22 cellular contexts compared by ENCODE assay signal in genomic region chr1:204563780-204564179, GRCh38. TPM values are rescaled to one million over a fixed set of nuclear protein-coding genes. Genes with fewer than 3 reads are reported as not detected.
DNase-seq lines count a peak whose midpoint lies in the region; ATAC-seq and TF ChIP-seq lines count a peak whose summit lies in the region.
"Had no signal": no experiment of that assay in that cellular context is flagged by ENCODE, and none has a peak within 500 bp of the region (broad histone marks: within the 10 kb centered on the region; RNA-seq: fewer than 3 reads in every experiment).

No MANE protein-coding gene starts in this region.

- H3K27ac Mint-ChIP-seq in MCF 10A (ENCODE audit: low read depth, unreplicated experiment) (peak overlapping the region; percentile 20), T-helper 17 cell (peak overlapping the region; percentile 94)
- H3K27ac Mint-ChIP-seq in effector memory CD8-positive, alpha-beta T cell: peak overlapping the region; percentile 66 to 86

- H3K36me3 Mint-ChIP-seq in MCF 10A (ENCODE audit: insufficient read depth, unreplicated experiment) (no peaks in the 10 kb centered on the region), T-helper 17 cell (ENCODE audit: low read depth) (peaks cover 15% of the 10 kb centered on the region)
- H3K36me3 Mint-ChIP-seq in effector memory CD8-positive, alpha-beta T cell (ENCODE audit: insufficient read depth): peaks cover 17% of the 10 kb centered on the region

- TF ChIP-seq POLR2A in breast epithelium (IDR thresholded peaks at IDR 0.05): no peak

- H3K4me3 Mint-ChIP-seq in MCF 10A (ENCODE audit: unreplicated experiment) (no peak overlapping the region), T-helper 17 cell (peak overlapping the region; percentile 49)
- H3K4me3 Mint-ChIP-seq in effector memory CD8-positive, alpha-beta T cell: no peak overlapping the region

- no peaks in the 10 kb centered on the region for H3K27me3 Mint-ChIP-seq in MCF 10A (ENCODE audit: insufficient read depth, unreplicated experiment)
- H3K27me3 Mint-ChIP-seq in T-helper 17 cell: no peaks in the 10 kb centered on the region
- H3K27me3 Mint-ChIP-seq in effector memory CD8-positive, alpha-beta T cell: no peaks in the 10 kb centered on the region
- H3K27me3 Mint-ChIP-seq: natural killer cell treated with Interleukin-12 subunit alpha and Interleukin-12 subunit beta and Interleukin-15 and Interleukin-18, amount 100 ng/mL, for 72 hours had no signal

- H3K4me1 Mint-ChIP-seq in MCF 10A (ENCODE audit: insufficient read depth, unreplicated experiment): peaks cover 9% of the 10 kb centered on the region
- peaks cover 42% of the 10 kb centered on the region for H3K4me1 Mint-ChIP-seq in T-helper 17 cell
- H3K4me1 Mint-ChIP-seq in effector memory CD8-positive, alpha-beta T cell (ENCODE audit: low read depth in 2 of 2): peaks cover 26 to 43% of the 10 kb centered on the region in 2 donors

- DNase-seq in MCF 10A (ENCODE audit: unreplicated experiment): no peak
- DNase-seq in breast epithelium (ENCODE audit: low spot score in 2 of 2): no peak
- DNase-seq in T-helper 17 cell: no peak
- no peak for DNase-seq in effector memory CD8-positive, alpha-beta T cell
- DNase-seq in NOMO-1 (lab: John Stamatoyannopoulos, UW; ENCODE audit: unreplicated experiment in 2 of 2): no peak
- no peak for DNase-seq in cerebellar cortex (ENCODE audit: low spot score)
- DNase-seq: DMS79; effector memory CD4-positive, alpha-beta T cell; esophagus squamous epithelium; IMR-90; kidney glomerular epithelial cell; mammary epithelial cell; MG63; NCI-H1436 treated with DMSO at 0.1 percent for 48 hours; pancreas; right lobe of liver; SHP77; stimulated activated CD8-positive, alpha-beta memory T cell treated with anti-CD3 and anti-CD28 coated beads, Interleukin-4, amount 100 ng/mL, for 48 hours; testis had no signal

- H3K4me3 ChIP-seq in breast epithelium: no peak overlapping the region
- H3K4me3 ChIP-seq: esophagus squamous epithelium, gastroesophageal sphincter, MG63, pancreas, right lobe of liver, testis had no signal

- H3K27me3 ChIP-seq in breast epithelium: no peaks in the 10 kb centered on the region
- H3K27me3 ChIP-seq: esophagus squamous epithelium, gastroesophageal sphincter, MG63, pancreas, right lobe of liver, testis had no signal

- H3K27ac ChIP-seq in breast epithelium: no peak overlapping the region
- H3K27ac ChIP-seq: gastroesophageal sphincter, pancreas, right lobe of liver, testis had no signal

- H3K9me3 ChIP-seq in breast epithelium (no peaks in the 10 kb centered on the region), T-helper 17 cell (ENCODE audit: control insufficient read depth, low read length, poor library complexity, severe bottlenecking) (no peaks in the 10 kb centered on the region)
- H3K9me3 ChIP-seq: esophagus squamous epithelium, gastroesophageal sphincter, MG63, pancreas, right lobe of liver, testis had no signal

- H3K9me3 Mint-ChIP-seq in MCF 10A (ENCODE audit: unreplicated experiment): no peaks in the 10 kb centered on the region
- H3K9me3 Mint-ChIP-seq in effector memory CD8-positive, alpha-beta T cell: no peaks in the 10 kb centered on the region
- H3K9me3 Mint-ChIP-seq: natural killer cell treated with Interleukin-12 subunit alpha and Interleukin-12 subunit beta and Interleukin-15 and Interleukin-18, amount 100 ng/mL, for 72 hours had no signal

- H3K36me3 ChIP-seq in breast epithelium: no peaks in the 10 kb centered on the region
- H3K36me3 ChIP-seq: pancreas had no signal

- H3K4me1 ChIP-seq in breast epithelium: peaks cover 0 to 9% of the 10 kb centered on the region in 2 donors
- H3K4me1 ChIP-seq: pancreas, right lobe of liver, testis had no signal

- TF ChIP-seq CTCF in MCF 10A (IDR thresholded peaks at IDR 0.05; ENCODE audit: unreplicated experiment) (no peak), breast epithelium (IDR thresholded peaks at IDR 0.05) (no peak)

- no TSS peak for BruUV-seq in MCF 10A (replicated peaks; lab: Mats Ljungman, UMichigan)

- POLR2A ChIA-PET in MCF 10A (lab: Yijun Ruan, JAX): interaction anchor here (1.2 to 1.4 kb wide), 2 partner anchors 197 to 243 kb away, joined by 4 read pairs; no protein-coding TSS in a partner anchor

- intact Hi-C loops in MCF 10A (cut with micrococcal nuclease): loop anchor here (10.0 kb wide), 1 partner anchor 691 kb away; no protein-coding TSS in a partner anchor
- intact Hi-C loops in breast epithelium (cut with DNase I; ENCODE audit: low total_unique reads): no loop called here

- CTCF ChIA-PET in MCF 10A (lab: Yijun Ruan, JAX): interaction anchor here (0.7 to 43.9 kb wide), 7 partner anchors 51 to 412 kb away, joined by 3 to 1156 read pairs (median 3); no protein-coding TSS in a partner anchor

- ATAC-seq in T-helper 17 cell: no peak
- no peak for ATAC-seq in effector memory CD8-positive, alpha-beta T cell (replicated peaks)
- no peak for ATAC-seq in GM21825 (IDR thresholded peaks at IDR 0.05; ENCODE audit: unreplicated experiment)
- ATAC-seq: gastroesophageal sphincter, pancreas, right lobe of liver had no signal

RNA-seq across cellular contexts. Expression of gene MDM4, which starts 47.6 kb away (rescaled TPM):
- total RNA-seq in MCF 10A (2022) (162 and 174 TPM in 2 replicates), breast epithelium (100 to 1,000 TPM in 2 of 3 donors, 10 to 100 TPM in 1; 63.5 to 128 (median 103) TPM), T-helper 17 cell (100 to 1,000 TPM; 205 to 225 TPM)

Comparison
In these comparisons a context has a peak if more than half of its experiments do, and no peak if none do; other contexts are left out.
1. H3K27ac Mint-ChIP-seq: peak in every context shown above with its lines; median percentile 94 in T-helper 17 cell; 76 in effector memory CD8-positive, alpha-beta T cell; 20 in MCF 10A.